ENCODE assay signal across 8 cellular contexts in the genomic region with DNA sequence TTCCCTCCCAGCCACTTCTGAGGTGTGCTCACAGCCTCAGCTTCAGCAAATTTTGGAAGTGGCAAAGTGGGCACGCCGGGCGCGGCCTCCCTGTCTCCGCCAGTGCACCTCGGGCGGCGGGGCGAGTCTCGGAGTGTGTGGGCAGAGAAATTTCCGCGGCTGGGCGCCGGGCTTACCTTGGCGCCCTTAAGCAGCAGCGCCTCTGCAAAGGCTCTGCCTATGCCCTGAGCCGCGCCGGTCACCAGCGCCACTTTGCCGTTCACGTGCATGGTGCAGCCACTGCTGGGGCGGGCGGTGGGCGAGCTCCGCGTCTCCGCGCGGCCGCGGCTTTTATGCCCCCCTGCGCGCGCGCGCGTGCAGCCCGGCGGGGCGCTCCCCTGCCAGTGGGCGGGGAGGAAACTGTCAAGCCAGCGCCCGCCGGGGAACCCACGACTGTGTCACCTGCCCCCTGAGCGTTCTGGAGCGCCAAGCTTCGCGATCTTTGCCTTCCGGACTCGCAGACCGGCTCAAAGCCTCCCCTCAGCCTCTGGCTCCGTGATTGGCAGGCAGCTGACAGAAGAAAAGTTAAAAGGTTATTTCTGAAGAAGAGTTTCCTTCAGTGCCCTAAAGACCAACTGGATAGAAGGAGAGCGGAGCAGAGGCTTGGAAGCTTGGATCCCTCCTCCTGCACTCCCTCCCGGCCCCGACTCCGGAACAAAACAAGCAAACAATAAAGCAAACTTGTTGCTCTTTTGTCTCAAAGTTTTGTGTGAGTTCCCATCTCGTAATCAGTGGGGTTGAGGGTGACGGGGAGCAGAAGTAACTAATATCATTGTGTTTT. TPM values are rescaled to one million over a fixed set of nuclear protein-coding genes. Genes with fewer than 3 reads are reported as not detected.
DNase-seq lines count a peak whose midpoint lies in the region; ATAC-seq and TF ChIP-seq lines count a peak whose summit lies in the region.

Gene HPGD, minus strand, starts transcription at position 306 of the 820 bp plus-strand sequence. Its CDS starts 37 bp downstream, at position 269.

- no peak within 1 kb of the TSS for H3K27ac ChIP-seq in right cardiac atrium (ENCODE audit: low read length)

- peaks cover 28% of the 10 kb centered on the region for H3K27me3 Mint-ChIP-seq in activated naive CD8-positive, alpha-beta T cell treated with anti-CD3 and anti-CD28 coated beads for 36 hours

- TF ChIP-seq CTCF in AG09309 (IDR thresholded peaks at IDR 0.05; ENCODE audit: control insufficient read depth, insufficient read depth, low read depth, low read length, missing control alignments) = no peak

- peak within 1 kb of the TSS; percentile 44 for H3K4me3 ChIP-seq in AG09309 (ENCODE audit: control insufficient read depth, low read depth, low read length)
- peak within 1 kb of the TSS; percentile 80 for H3K4me3 ChIP-seq in right cardiac atrium (ENCODE audit: low read length)

- H3K27ac Mint-ChIP-seq in activated naive CD8-positive, alpha-beta T cell treated with anti-CD3 and anti-CD28 coated beads for 36 hours = peak within 1 kb of the TSS; percentile 74

- peaks cover 18% of the 10 kb centered on the region for H3K4me1 Mint-ChIP-seq in activated naive CD8-positive, alpha-beta T cell treated with anti-CD3 and anti-CD28 coated beads for 36 hours

- H3K9me3 Mint-ChIP-seq in activated naive CD8-positive, alpha-beta T cell treated with anti-CD3 and anti-CD28 coated beads for 36 hours = no peaks in the 10 kb centered on the region

- ATAC-seq in GM19351 (IDR thresholded peaks at IDR 0.05; ENCODE audit: unreplicated experiment) = peak; percentile 75
- ATAC-seq in HG03457 (IDR thresholded peaks at IDR 0.05; ENCODE audit: unreplicated experiment) = peak; percentile 80
- peak; percentile 73 for ATAC-seq in SK-N-SH treated with all-trans-retinoic acid at 6 μM for 48 hours
- ATAC-seq in right cardiac atrium = peak; percentile 75 to 81
- peak; percentile 74 for ATAC-seq in sciatic nerve

- no peaks in the 10 kb centered on the region for H3K27me3 ChIP-seq in right cardiac atrium (ENCODE audit: control insufficient read depth, insufficient read depth)

- intact Hi-C loops in right cardiac atrium (cut with DNase I) (no loop called here), sciatic nerve (cut with DNase I) (no loop called here)

- H3K4me1 ChIP-seq in right cardiac atrium (ENCODE audit: control insufficient read depth, insufficient read depth, low read length) = peaks cover 2% of the 10 kb centered on the region

- H3K4me3 Mint-ChIP-seq in activated naive CD8-positive, alpha-beta T cell treated with anti-CD3 and anti-CD28 coated beads for 36 hours = peak within 1 kb of the TSS; percentile 86

- no peak for DNase-seq in AG09309 (ENCODE audit: low read depth)
- peak; percentile 80 for DNase-seq in activated naive CD8-positive, alpha-beta T cell treated with anti-CD3 and anti-CD28 coated beads for 36 hours
- peak; percentile 28 to 74 (median 62) for DNase-seq in right cardiac atrium
- DNase-seq in sciatic nerve (ENCODE audit: low spot score) = peak; percentile 56
- DNase-seq in KG1 (lab: John Stamatoyannopoulos, UW) = no peak

- H3K36me3 Mint-ChIP-seq in activated naive CD8-positive, alpha-beta T cell treated with anti-CD3 and anti-CD28 coated beads for 36 hours = peaks cover 2% of the 10 kb centered on the region

- no peaks in the 10 kb centered on the region for H3K9me3 ChIP-seq in right cardiac atrium (ENCODE audit: control insufficient read depth, low read length)

- under 1% methylated on average over 60 of the region's 60 CpGs for WGBS in right cardiac atrium

TF ChIP-seq in SK-N-SH treated with all-trans-retinoic acid at 6 μM for 48 hours, 23 proteins besides CTCF, POLR2A, EP300 and RAD21:
- TF ChIP-seq TCF4 (CRISPR knock-in tag; IDR thresholded peaks at IDR 0.05; ENCODE audit: borderline replicate concordance) (no peak), TOX (CRISPR knock-in tag; IDR thresholded peaks at IDR 0.05; ENCODE audit: borderline replicate concordance) (no peak), ZNF565 (CRISPR knock-in tag; conservative IDR thresholded peaks at IDR 0.05; ENCODE audit: low read depth) (no peak), CSRNP3 (CRISPR knock-in tag; IDR thresholded peaks at IDR 0.05) (no peak), PATZ1 (CRISPR knock-in tag; IDR thresholded peaks at IDR 0.05; ENCODE audit: borderline replicate concordance) (no peak)
TF ChIP-seq in SK-N-SH treated with all-trans-retinoic acid at 6 μM for 48 hours: peak in this region for 0.

RNA-seq across cellular contexts. Expression of gene HPGD, which starts in this region (rescaled TPM):
- 1 to 10 TPM; 6.0 to 6.2 TPM for total RNA-seq in activated naive CD8-positive, alpha-beta T cell treated with anti-CD3 and anti-CD28 coated beads for 36 hours
- total RNA-seq in right cardiac atrium (1 to 10 TPM in 1 of 4 donors, under 1 TPM in 3; 0.34 to 1.6 (median 0.60) TPM), sciatic nerve (2.9 TPM)
- polyA plus RNA-seq in right cardiac atrium = 0.18 TPM

Comparison
In these comparisons a context has a peak if more than half of its experiments do, and no peak if none do; other contexts are left out.
1. DNase-seq: peak in activated naive CD8-positive, alpha-beta T cell treated with anti-CD3 and anti-CD28 coated beads for 36 hours (single experiment), right cardiac atrium (3 of 3) and sciatic nerve (single experiment); none in AG09309 (single experiment) and KG1 (single experiment).
2. Peak in every context shown above with its lines, with median percentiles within 50 percentile points of each other: ATAC-seq.